Comparison of ENCODE assay signal across 25 cellular contexts in the genomic region with DNA sequence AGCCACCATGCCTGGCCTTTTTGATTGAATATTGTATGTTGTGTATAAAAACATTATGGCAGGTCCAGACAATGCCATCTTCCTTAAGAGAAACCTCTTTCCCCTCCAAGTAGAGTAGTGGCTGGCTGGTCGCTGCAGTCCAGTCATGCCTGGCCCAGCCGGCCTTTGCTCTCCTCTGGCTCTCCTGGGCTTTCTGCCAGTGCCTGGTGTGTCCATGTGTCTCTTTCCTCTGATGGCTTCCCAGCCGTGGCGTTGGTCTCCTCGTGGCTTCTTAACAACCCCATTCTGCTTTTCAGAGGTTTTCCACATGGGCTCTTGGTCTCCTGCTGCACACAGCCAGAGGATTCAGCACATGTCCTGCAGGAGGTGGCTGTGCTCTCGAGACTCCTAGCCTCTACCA. TPM values are rescaled to one million over a fixed set of nuclear protein-coding genes. Genes with fewer than 3 reads are reported as not detected.
DNase-seq lines count a peak whose midpoint lies in the region; ATAC-seq and TF ChIP-seq lines count a peak whose summit lies in the region.
"Had no signal": no experiment of that assay in that cellular context is flagged by ENCODE, and none has a peak within 500 bp of the region (broad histone marks: within the 10 kb centered on the region; RNA-seq: fewer than 3 reads in every experiment).

No MANE protein-coding gene starts in this region.

- H3K4me3 Mint-ChIP-seq in natural killer cell treated with Interleukin-12 subunit alpha and Interleukin-12 subunit beta and Interleukin-15 and Interleukin-18, amount 100 ng/mL, for 72 hours = no peak overlapping the region
- H3K4me3 Mint-ChIP-seq: activated CD8-positive, alpha-beta T cell treated with anti-CD3 and anti-CD28 coated beads for 36 hours; naive B cell had no signal

- H3K36me3 ChIP-seq in heart left ventricle = peaks cover 0 to 50% (median 40%) of the 10 kb centered on the region in 9 donors
- H3K36me3 ChIP-seq: breast epithelium had no signal

- no peak for TF ChIP-seq POLR2A in heart left ventricle (IDR thresholded peaks at IDR 0.05)

- WGBS in heart left ventricle, 4 donors = 51 to 62% (median 53%) methylated on average over 6 of the region's 6 CpGs

- H3K9me3 ChIP-seq in heart left ventricle = peaks cover 0 to 7% (median 0%) of the 10 kb centered on the region in 12 donors
- H3K9me3 ChIP-seq: breast epithelium, lower lobe of right lung, SJCRH30 had no signal

- H3K4me1 ChIP-seq in heart left ventricle = peaks cover 0 to 25% (median 12%) of the 10 kb centered on the region in 12 donors
- H3K4me1 ChIP-seq: A549, breast epithelium, SJCRH30 had no signal

- peak; percentile 31 for DNase-seq in AG08396 (ENCODE audit: low spot score)
- DNase-seq in amygdala (lab: John Stamatoyannopoulos, UW) = peak in 33 of 56 donors; percentile 5 to 65 (median 28)
- DNase-seq in heart left ventricle = peak in 4 of 5 donors; percentile 44 to 79 (median 63)
- no peak for DNase-seq in natural killer cell treated with Interleukin-12 subunit alpha and Interleukin-12 subunit beta and Interleukin-15 and Interleukin-18, amount 100 ng/mL, for 72 hours (ENCODE audit: low spot score)
- DNase-seq in NCI-H187 treated with DMSO at 0.1 percent for 48 hours (lab: John Stamatoyannopoulos, UW) = no peak
- DNase-seq in stimulated activated CD8-positive, alpha-beta memory T cell treated with anti-CD3 and anti-CD28 coated beads, Interleukin-4, amount 100 ng/mL, for 48 hours = no peak
- DNase-seq: activated CD8-positive, alpha-beta T cell treated with anti-CD3 and anti-CD28 coated beads for 36 hours; activated T-cell treated with anti-CD3 and anti-CD28 coated beads, Interleukin-2, amount 50 U/mL, for 48 hours; effector memory CD4-positive, alpha-beta T cell; KBM-7; lower lobe of right lung; naive B cell; NCI-H2107; NCI-H526; OCI-M1; SJCRH30; stimulated activated naive CD4-positive, alpha-beta T cell; T-helper 2 cell had no signal

- H3K27me3 ChIP-seq in heart left ventricle = no peaks in the 10 kb centered on the region
- H3K27me3 ChIP-seq: breast epithelium, SJCRH30 had no signal

- no peaks in the 10 kb centered on the region for H3K9me3 Mint-ChIP-seq in natural killer cell treated with Interleukin-12 subunit alpha and Interleukin-12 subunit beta and Interleukin-15 and Interleukin-18, amount 100 ng/mL, for 72 hours
- H3K9me3 Mint-ChIP-seq: activated CD8-positive, alpha-beta T cell treated with anti-CD3 and anti-CD28 coated beads for 36 hours; naive B cell had no signal

- H3K27me3 Mint-ChIP-seq in natural killer cell treated with Interleukin-12 subunit alpha and Interleukin-12 subunit beta and Interleukin-15 and Interleukin-18, amount 100 ng/mL, for 72 hours = no peaks in the 10 kb centered on the region
- H3K27me3 Mint-ChIP-seq: activated CD8-positive, alpha-beta T cell treated with anti-CD3 and anti-CD28 coated beads for 36 hours; naive B cell; progenitor cell of endocrine pancreas had no signal

- no peak for TF ChIP-seq CTCF in heart left ventricle (IDR thresholded peaks at IDR 0.05)

- peaks cover 7% of the 10 kb centered on the region for H3K36me3 Mint-ChIP-seq in natural killer cell treated with Interleukin-12 subunit alpha and Interleukin-12 subunit beta and Interleukin-15 and Interleukin-18, amount 100 ng/mL, for 72 hours

- no peak overlapping the region for H3K4me3 ChIP-seq in heart left ventricle
- H3K4me3 ChIP-seq: A549, breast epithelium, lower lobe of right lung, SJCRH30 had no signal

- peak overlapping the region; percentile 35 to 60 for H3K27ac Mint-ChIP-seq in natural killer cell treated with Interleukin-12 subunit alpha and Interleukin-12 subunit beta and Interleukin-15 and Interleukin-18, amount 100 ng/mL, for 72 hours
- H3K27ac Mint-ChIP-seq: activated CD8-positive, alpha-beta T cell treated with anti-CD3 and anti-CD28 coated beads for 36 hours; progenitor cell of endocrine pancreas had no signal

- intact Hi-C loops in heart left ventricle (cut with DNase I) = loop anchor here in 1 of 10 donors (5.0 kb wide), 1 partner anchor 55 kb away; no protein-coding TSS in a partner anchor

- peak in 3 of 4 donors; percentile 85 to 90 (median 86) for ATAC-seq in heart left ventricle
- no peak for ATAC-seq in natural killer cell treated with Interleukin-12 subunit alpha and Interleukin-12 subunit beta and Interleukin-15 and Interleukin-18, amount 100 ng/mL, for 72 hours
- no peak for ATAC-seq in GM18517 (IDR thresholded peaks at IDR 0.05; ENCODE audit: unreplicated experiment)
- ATAC-seq in GM18909 (IDR thresholded peaks at IDR 0.05; ENCODE audit: poor library complexity, unreplicated experiment) = no peak
- ATAC-seq: A549; activated CD8-positive, alpha-beta T cell treated with anti-CD3 and anti-CD28 coated beads for 36 hours; activated naive CD4-positive, alpha-beta T cell treated with anti-CD3 and anti-CD28 coated beads, Interleukin-2, amount 50 U/mL, for 72 hours; lower lobe of right lung had no signal

- H3K4me1 Mint-ChIP-seq in natural killer cell treated with Interleukin-12 subunit alpha and Interleukin-12 subunit beta and Interleukin-15 and Interleukin-18, amount 100 ng/mL, for 72 hours (ENCODE audit: low read depth in 2 of 2) = peaks cover 18 to 19% of the 10 kb centered on the region in 2 donors

- no peak overlapping the region for H3K27ac ChIP-seq in heart left ventricle
- H3K27ac ChIP-seq: A549, breast epithelium, HL-60, lower lobe of right lung, SJCRH30 had no signal

RNA-seq across cellular contexts. Expression of gene DIP2A, which starts 58.7 kb away (rescaled TPM):
- 10 to 100 TPM; 17.1 to 31.9 (median 22.6) TPM for total RNA-seq in heart left ventricle
- polyA plus RNA-seq in heart left ventricle = 10 to 100 TPM; 13.4 to 26.3 TPM
- total RNA-seq in natural killer cell treated with Interleukin-12 subunit alpha and Interleukin-12 subunit beta and Interleukin-15 and Interleukin-18, amount 100 ng/mL, for 72 hours = 10 to 100 TPM; 39.4 to 71.6 TPM

Comparison
In these comparisons a context has a peak if more than half of its experiments do, and no peak if none do; other contexts are left out.
1. DNase-seq: peak in AG08396 (single experiment), amygdala (33 of 56) and heart left ventricle (4 of 5); none in natural killer cell treated with Interleukin-12 subunit alpha and Interleukin-12 subunit beta and Interleukin-15 and Interleukin-18, amount 100 ng/mL, for 72 hours (single experiment), NCI-H187 treated with DMSO at 0.1 percent for 48 hours (single experiment) and stimulated activated CD8-positive, alpha-beta memory T cell treated with anti-CD3 and anti-CD28 coated beads, Interleukin-4, amount 100 ng/mL, for 48 hours (single experiment).
2. ATAC-seq: peak in heart left ventricle (3 of 4); none in natural killer cell treated with Interleukin-12 subunit alpha and Interleukin-12 subunit beta and Interleukin-15 and Interleukin-18, amount 100 ng/mL, for 72 hours (0 of 2), GM18517 (single experiment) and GM18909 (single experiment).